ENCODE assay signal across 9 cellular contexts in the genomic region with DNA sequence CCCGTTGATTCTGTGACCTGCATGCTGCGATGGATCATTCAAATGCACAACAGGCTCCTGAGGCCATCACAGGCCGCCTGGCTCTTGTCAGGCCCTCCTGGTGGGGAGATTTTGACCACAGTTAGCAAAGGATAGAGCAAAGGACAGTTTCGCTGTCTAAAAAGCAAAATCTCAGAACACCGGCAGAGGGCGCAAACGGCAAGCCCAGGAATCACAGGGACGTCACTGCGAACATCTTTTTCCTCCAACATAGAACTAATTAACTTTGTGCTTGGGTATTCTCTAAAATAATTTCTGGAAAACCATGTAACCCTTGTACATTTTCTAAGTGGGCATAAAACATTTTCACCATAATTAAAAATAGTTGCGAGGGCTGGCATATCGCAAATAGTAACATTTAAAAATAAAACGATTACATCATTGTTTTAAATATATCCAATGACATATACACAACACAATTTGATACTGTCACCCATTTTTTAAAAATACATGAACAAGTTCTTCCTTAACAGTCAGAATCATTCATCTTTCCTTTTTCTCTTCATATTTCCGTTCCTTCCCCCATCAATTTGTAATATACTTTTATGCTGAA. TPM values are rescaled to one million over a fixed set of nuclear protein-coding genes. Genes with fewer than 3 reads are reported as not detected.
DNase-seq lines count a peak whose midpoint lies in the region; ATAC-seq and TF ChIP-seq lines count a peak whose summit lies in the region.
"Had no signal": no experiment of that assay in that cellular context is flagged by ENCODE, and none has a peak within 500 bp of the region (broad histone marks: within the 10 kb centered on the region; RNA-seq: fewer than 3 reads in every experiment).

No MANE protein-coding gene starts in this region.

- no peak overlapping the region for H2BK12ac ChIP-seq in neuronal stem cell (ENCODE audit: low read length)

- H3K4me3 Mint-ChIP-seq in activated T-helper 2 cell treated with anti-CD3 and anti-CD28 coated beads, Interferon-gamma antibody, Interleukin-2, Interleukin-4, amounts not matched to agents 10 μg/mL and 5 μg/mL and 100 μg/mL, durations not matched to agents 14 hours and 24 hours and 36 hours (ENCODE audit: low read depth): no peak overlapping the region

- no peaks in the 10 kb centered on the region for H3K36me3 ChIP-seq in neuronal stem cell (replicated peaks in 1 of 2; ENCODE audit: control insufficient read depth in 2 of 2, insufficient read depth in 2 of 2, low read length in 2 of 2)
- no peaks in the 10 kb centered on the region for H3K36me3 ChIP-seq in testis (ENCODE audit: low read depth, missing control alignments)

- H3K4ac ChIP-seq in neuronal stem cell (ENCODE audit: low read length): no peak overlapping the region

- no peak overlapping the region for H3K9ac ChIP-seq in neuronal stem cell (ENCODE audit: low read depth, low read length, poor library complexity)

- H3K4me3 ChIP-seq in neuronal stem cell (ENCODE audit: low read length in 2 of 2) (no peak overlapping the region), testis (no peak overlapping the region)
- H3K4me3 ChIP-seq: SK-N-MC had no signal

- H4K91ac ChIP-seq in neuronal stem cell (ENCODE audit: low read depth, low read length, poor library complexity): no peak overlapping the region

- no peaks in the 10 kb centered on the region for H3K9me3 Mint-ChIP-seq in activated T-helper 2 cell treated with anti-CD3 and anti-CD28 coated beads, Interferon-gamma antibody, Interleukin-2, Interleukin-4, amounts not matched to agents 10 μg/mL and 5 μg/mL and 100 μg/mL, durations not matched to agents 14 hours and 24 hours and 36 hours

- H2BK120ac ChIP-seq in neuronal stem cell (ENCODE audit: low read depth, low read length): no peak overlapping the region

- H3K23ac ChIP-seq in neuronal stem cell (ENCODE audit: low read depth, low read length, poor library complexity): no peak overlapping the region

- TF ChIP-seq CTCF in testis (IDR thresholded peaks at IDR 0.05): peak; percentile 85 to 90 (median 90)

- in situ Hi-C loops in Caki2 (cut with HindIII; ENCODE audit: low pct_unique_long_range_greater_than_20kb, low sequenced_read_pairs): no loop called here

- peaks cover 13% of the 10 kb centered on the region for H3K27me3 Mint-ChIP-seq in activated T-helper 2 cell treated with anti-CD3 and anti-CD28 coated beads, Interferon-gamma antibody, Interleukin-2, Interleukin-4, amounts not matched to agents 10 μg/mL and 5 μg/mL and 100 μg/mL, durations not matched to agents 14 hours and 24 hours and 36 hours (ENCODE audit: low read depth)

- no peaks in the 10 kb centered on the region for H3K36me3 Mint-ChIP-seq in activated T-helper 2 cell treated with anti-CD3 and anti-CD28 coated beads, Interferon-gamma antibody, Interleukin-2, Interleukin-4, amounts not matched to agents 10 μg/mL and 5 μg/mL and 100 μg/mL, durations not matched to agents 14 hours and 24 hours and 36 hours (ENCODE audit: low read depth)

- no peak for ATAC-seq in HG02938 (IDR thresholded peaks at IDR 0.05; ENCODE audit: unreplicated experiment)

- H3K9me3 ChIP-seq in neuronal stem cell (replicated peaks in 1 of 2; ENCODE audit: control insufficient read depth in 2 of 2, insufficient read depth in 1 of 2, low read depth in 1 of 2, low read length in 2 of 2): no peaks in the 10 kb centered on the region
- H3K9me3 ChIP-seq in testis: no peaks in the 10 kb centered on the region

- H3K27ac Mint-ChIP-seq in activated T-helper 2 cell treated with anti-CD3 and anti-CD28 coated beads, Interferon-gamma antibody, Interleukin-2, Interleukin-4, amounts not matched to agents 10 μg/mL and 5 μg/mL and 100 μg/mL, durations not matched to agents 14 hours and 24 hours and 36 hours: no peak overlapping the region

- no peak overlapping the region for H2AFZ ChIP-seq in neuronal stem cell (ENCODE audit: low read length)

- no peak overlapping the region for H3K4me2 ChIP-seq in neuronal stem cell (ENCODE audit: insufficient read depth, low read length, poor library complexity, severe bottlenecking)

- H3K4me1 Mint-ChIP-seq in activated T-helper 2 cell treated with anti-CD3 and anti-CD28 coated beads, Interferon-gamma antibody, Interleukin-2, Interleukin-4, amounts not matched to agents 10 μg/mL and 5 μg/mL and 100 μg/mL, durations not matched to agents 14 hours and 24 hours and 36 hours (ENCODE audit: low read depth): peaks cover 5% of the 10 kb centered on the region

- no peak overlapping the region for H4K8ac ChIP-seq in neuronal stem cell (ENCODE audit: low read depth, low read length)

- H3K79me1 ChIP-seq in neuronal stem cell (ENCODE audit: low read depth, low read length): no peaks in the 10 kb centered on the region

- H3K27ac ChIP-seq in neuronal stem cell (replicated peaks; ENCODE audit: low read length): no peak overlapping the region
- H3K27ac ChIP-seq in testis: no peak overlapping the region
- H3K27ac ChIP-seq: SK-N-MC had no signal

- no peak for TF ChIP-seq POLR2A in testis (IDR thresholded peaks at IDR 0.05)

- H3K14ac ChIP-seq in neuronal stem cell (ENCODE audit: low read length): no peak overlapping the region

- intact Hi-C loops in activated T-helper 2 cell treated with anti-CD3 and anti-CD28 coated beads, Interferon-gamma antibody, Interleukin-2, Interleukin-4, amounts not matched to agents 10 μg/mL and 5 μg/mL and 100 μg/mL, durations not matched to agents 14 hours and 24 hours and 36 hours (cut with micrococcal nuclease): loop anchor here (1.0 to 2.0 kb wide), 3 partner anchors 133 to 252 kb away; no protein-coding TSS in a partner anchor
- intact Hi-C loops in testis (cut with DNase I; ENCODE audit: low total_unique reads): loop anchor here (10.0 kb wide), 1 partner anchor 131 kb away; a partner anchor contains a TSS

- no peak overlapping the region for H2BK15ac ChIP-seq in neuronal stem cell (ENCODE audit: low read length)

- H3K27me3 ChIP-seq in neuronal stem cell (ENCODE audit: control insufficient read depth in 3 of 3, insufficient read depth in 3 of 3, low read depth in 1 of 3, low read length in 3 of 3): no peaks in the 10 kb centered on the region
- no peaks in the 10 kb centered on the region for H3K27me3 ChIP-seq in testis

- H3K18ac ChIP-seq in neuronal stem cell (ENCODE audit: low read length): peak overlapping the region; percentile 46

- no peak overlapping the region for H2AK5ac ChIP-seq in neuronal stem cell (ENCODE audit: low read depth, low read length)

- H2BK5ac ChIP-seq in neuronal stem cell (ENCODE audit: low read length): no peak overlapping the region

- H3K4me1 ChIP-seq in neuronal stem cell (ENCODE audit: control insufficient read depth in 2 of 2, insufficient read depth in 1 of 2, low read depth in 1 of 2, low read length in 2 of 2) (no peaks in the 10 kb centered on the region), testis (peaks cover 4% of the 10 kb centered on the region)

- DNase-seq in Caki2 (ENCODE audit: low read depth) (peak; percentile 63), HuH-7.5 (ENCODE audit: low spot score) (peak; percentile 18), RPMI8226 (peak; percentile 66), fibroblast of the conjunctiva (ENCODE audit: low read depth) (peak; percentile 34), neuronal stem cell (ENCODE audit: low spot score) (peak; percentile 65), testis (peak; percentile 85)
- DNase-seq in activated T-helper 2 cell treated with anti-CD3 and anti-CD28 coated beads, Interferon-gamma antibody, Interleukin-2, Interleukin-4, amounts not matched to agents 10 μg/mL and 5 μg/mL and 100 μg/mL, durations not matched to agents 14 hours and 24 hours and 36 hours (ENCODE audit: low spot score): peak; percentile 47

- WGBS in neuronal stem cell (ENCODE audit: extremely low coverage in 2 of 2, insufficient read length in 2 of 2, insufficient replicate concordance in 1 of 2), 2 donors: 100% methylated on average over 1 of the region's 13 CpGs
- WGBS in testis, 2 donors: 17 to 28% methylated on average over 13 of the region's 13 CpGs

RNA-seq across cellular contexts. Expression of a gene that starts 19.7 kb away (rescaled TPM):
- 7.2 and 18.0 TPM in 2 replicates for total RNA-seq in Caki2 (2014; rRNA removed; shearing (Covaris generic); ENCODE audit: low replicate concordance)
- 0.07 and 0.25 TPM in 2 replicates for total RNA-seq in activated T-helper 2 cell treated with anti-CD3 and anti-CD28 coated beads, Interferon-gamma antibody, Interleukin-2, Interleukin-4, amounts not matched to agents 10 μg/mL and 5 μg/mL and 100 μg/mL, durations not matched to agents 14 hours and 24 hours and 36 hours
- 1.4 TPM for polyA plus RNA-seq in neuronal stem cell (2013, experiment 1 of 2)
- 1.0 TPM for polyA plus RNA-seq in neuronal stem cell (2013, experiment 2 of 2)
- 10 to 100 TPM; 20.1 to 97.3 TPM for total RNA-seq in testis
- 39.8 TPM for polyA plus RNA-seq in testis (ENCODE audit: insufficient read depth, low read depth, low replicate concordance)

Comparison
In these comparisons a context has a peak if more than half of its experiments do, and no peak if none do; other contexts are left out.
1. DNase-seq: peak in every context shown above with its lines; median percentile 85 in testis; 66 in RPMI8226; 65 in neuronal stem cell; 63 in Caki2; 47 in activated T-helper 2 cell treated with anti-CD3 and anti-CD28 coated beads, Interferon-gamma antibody, Interleukin-2, Interleukin-4, amounts not matched to agents 10 μg/mL and 5 μg/mL and 100 μg/mL, durations not matched to agents 14 hours and 24 hours and 36 hours; 34 in fibroblast of the conjunctiva; 18 in HuH-7.5.